ENCODE assay signal across 8 cellular contexts in genomic region chr11:108498046-108498815, GRCh38. TPM values are rescaled to one million over a fixed set of nuclear protein-coding genes. Genes with fewer than 3 reads are reported as not detected.
DNase-seq lines count a peak whose midpoint lies in the region; TF ChIP-seq lines count a peak whose summit lies in the region.

A gene with protein sequence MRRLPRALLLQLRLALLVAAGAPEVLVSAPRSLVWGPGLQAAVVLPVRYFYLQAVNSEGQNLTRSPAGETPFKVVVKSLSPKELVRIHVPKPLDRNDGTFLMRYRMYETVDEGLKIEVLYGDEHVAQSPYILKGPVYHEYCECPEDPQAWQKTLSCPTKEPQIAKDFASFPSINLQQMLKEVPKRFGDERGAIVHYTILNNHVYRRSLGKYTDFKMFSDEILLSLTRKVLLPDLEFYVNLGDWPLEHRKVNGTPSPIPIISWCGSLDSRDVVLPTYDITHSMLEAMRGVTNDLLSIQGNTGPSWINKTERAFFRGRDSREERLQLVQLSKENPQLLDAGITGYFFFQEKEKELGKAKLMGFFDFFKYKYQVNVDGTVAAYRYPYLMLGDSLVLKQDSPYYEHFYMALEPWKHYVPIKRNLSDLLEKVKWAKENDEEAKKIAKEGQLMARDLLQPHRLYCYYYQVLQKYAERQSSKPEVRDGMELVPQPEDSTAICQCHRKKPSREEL (minus strand): TSS chr11:108498384. CDS start chr11:108498366, 18 bp downstream.

- peak within 1 kb of the TSS; percentile 64 for H3K27ac ChIP-seq in temporal lobe (ENCODE audit: low read depth, low read length)

- H3K27me3 Mint-ChIP-seq in Calu3 (ENCODE audit: unreplicated experiment): no peaks in the 10 kb centered on the region
- peaks cover 2% of the 10 kb centered on the region for H3K27me3 Mint-ChIP-seq in nephron progenitor cell (ENCODE audit: low read depth, poor library complexity)

- H3K27ac Mint-ChIP-seq in Calu3 (ENCODE audit: unreplicated experiment) (peak within 1 kb of the TSS; percentile 83), nephron progenitor cell (peak within 1 kb of the TSS; percentile 99)

- H3K9me3 Mint-ChIP-seq in Calu3 (ENCODE audit: low read depth, unreplicated experiment) (no peaks in the 10 kb centered on the region), nephron progenitor cell (no peaks in the 10 kb centered on the region)

- CTCF ChIA-PET in Calu3 (lab: Charles Lee): interaction anchor here (0.6 kb wide), 1 partner anchor 1173 kb away, joined by 4 read pairs; no protein-coding TSS in a partner anchor

- H3K36me3 Mint-ChIP-seq in Calu3 (ENCODE audit: insufficient read depth, unreplicated experiment): peaks cover 15% of the 10 kb centered on the region
- peaks cover 14% of the 10 kb centered on the region for H3K36me3 Mint-ChIP-seq in nephron progenitor cell (ENCODE audit: low read depth)

- H3K4me1 Mint-ChIP-seq in Calu3 (ENCODE audit: low read depth, unreplicated experiment): peaks cover 10% of the 10 kb centered on the region
- H3K4me1 Mint-ChIP-seq in nephron progenitor cell: peaks cover 52% of the 10 kb centered on the region

- peak within 1 kb of the TSS; percentile 62 for H3K4me3 Mint-ChIP-seq in Calu3 (ENCODE audit: low read depth, unreplicated experiment)
- H3K4me3 Mint-ChIP-seq in nephron progenitor cell: peak within 1 kb of the TSS; percentile 95

- intact Hi-C loops in Calu3 (cut with micrococcal nuclease; ENCODE audit: unreplicated experiment): loop anchor here (5.0 kb wide), 2 partner anchors 94 to 149 kb away; partner anchors contain the start of gene EXPH5

- no TSS peak for BruUV-seq in Calu3 (replicated peaks; lab: Mats Ljungman, UMichigan)

- no peak for TF ChIP-seq CTCF in Calu3 (IDR thresholded peaks at IDR 0.05; ENCODE audit: unreplicated experiment)
- TF ChIP-seq CTCF in GM20000 (IDR thresholded peaks at IDR 0.05; ENCODE audit: extremely low read depth, missing control alignments): no peak
- TF ChIP-seq CTCF in nephron progenitor cell (IDR thresholded peaks at IDR 0.05): no peak

- DNase-seq in Calu3: peak; percentile 50
- peak; percentile 83 for DNase-seq in GM20000 (ENCODE audit: low spot score)
- DNase-seq in HT1080 (ENCODE audit: low read depth): peak; percentile 59
- peak; percentile 23 to 52 for DNase-seq in SHP77 (lab: John Stamatoyannopoulos, UW)
- peak; percentile 39 for DNase-seq in activated gamma-delta T cell (lab: John Stamatoyannopoulos, UW)
- peak; percentile 28 for DNase-seq in fibroblast of the conjunctiva (ENCODE audit: low read depth)
- DNase-seq in nephron progenitor cell: peak; percentile 85

RNA-seq across cellular contexts. Expression of the gene that starts here (rescaled TPM):
- 16.4 and 16.9 TPM in 2 replicates for total RNA-seq in Calu3 (2022)
- total RNA-seq in HT1080 (2014; rRNA removed; shearing (Covaris generic)): 34.8 and 40.0 TPM in 2 replicates
- 51.6 and 61.1 TPM in 2 replicates for polyA plus RNA-seq in HT1080 (2015; cell fraction: cytosol; rRNA removed)
- 34.8 and 37.0 TPM in 2 replicates for polyA plus RNA-seq in HT1080 (2015; cell fraction: nucleus; rRNA removed)
- total RNA-seq in temporal lobe: 7.1 TPM

Comparison
In these comparisons a context has a peak if more than half of its experiments do, and no peak if none do; other contexts are left out.
1. Peak in every context shown above with its lines: DNase-seq and H3K27ac ChIP-seq.
2. DNase-seq: peak in every context shown above with its lines; median percentile 85 in nephron progenitor cell; 83 in GM20000; 59 in HT1080; 50 in Calu3; 39 in activated gamma-delta T cell; 38 in SHP77; 28 in fibroblast of the conjunctiva.